Comparison of ENCODE assay signal across 2 cellular contexts in genomic region chr4:75509592-75509991, GRCh38.
A peak's percentile ranks its signal among the peaks of the same experiment; 100 is the strongest.
TF ChIP-seq lines count a peak whose summit lies in the region.

No MANE protein-coding gene starts in this region.

TF ChIP-seq in HEK293T, 16 proteins besides CTCF, POLR2A, EP300 and RAD21:
- 0 out of 2 replicates have a peak, but pooled peaks have one; percentile 23 for TF ChIP-seq L3MBTL2 (conservative IDR thresholded peaks at IDR 0.05)

TF ChIP-seq in K562, 482 proteins besides CTCF, POLR2A, EP300 and RAD21:
- TF ChIP-seq CBX3 (IDR thresholded peaks at IDR 0.05; ENCODE audit: borderline replicate concordance in 1 of 2, low read length in 2 of 2): peak in 1 of 2 experiments; percentile 76; a peak in 2 of 3 replicates
- peak; percentile 74 to 79 for TF ChIP-seq TRIM24 (IDR thresholded peaks at IDR 0.05)
- TF ChIP-seq CC2D1A (IDR thresholded peaks at IDR 0.05): peak; percentile 58
- peak; percentile 97 for TF ChIP-seq ZNF766 (CRISPR knock-in tag; conservative IDR thresholded peaks at IDR 0.05)
- peak; percentile 91 for TF ChIP-seq ZBTB33 (CRISPR knock-in tag; IDR thresholded peaks at IDR 0.05)
- peak; percentile 88 for TF ChIP-seq ZFP36 (IDR thresholded peaks at IDR 0.05; ENCODE audit: low read depth, low read length, partially characterized antibody)
- TF ChIP-seq CHAMP1 (IDR thresholded peaks at IDR 0.05): peak; percentile 81
- TF ChIP-seq NFIC (IDR thresholded peaks at IDR 0.05): peak; percentile 39
- TF ChIP-seq EHMT2 (IDR thresholded peaks at IDR 0.05): peak; percentile 60
